In the genomic region with DNA sequence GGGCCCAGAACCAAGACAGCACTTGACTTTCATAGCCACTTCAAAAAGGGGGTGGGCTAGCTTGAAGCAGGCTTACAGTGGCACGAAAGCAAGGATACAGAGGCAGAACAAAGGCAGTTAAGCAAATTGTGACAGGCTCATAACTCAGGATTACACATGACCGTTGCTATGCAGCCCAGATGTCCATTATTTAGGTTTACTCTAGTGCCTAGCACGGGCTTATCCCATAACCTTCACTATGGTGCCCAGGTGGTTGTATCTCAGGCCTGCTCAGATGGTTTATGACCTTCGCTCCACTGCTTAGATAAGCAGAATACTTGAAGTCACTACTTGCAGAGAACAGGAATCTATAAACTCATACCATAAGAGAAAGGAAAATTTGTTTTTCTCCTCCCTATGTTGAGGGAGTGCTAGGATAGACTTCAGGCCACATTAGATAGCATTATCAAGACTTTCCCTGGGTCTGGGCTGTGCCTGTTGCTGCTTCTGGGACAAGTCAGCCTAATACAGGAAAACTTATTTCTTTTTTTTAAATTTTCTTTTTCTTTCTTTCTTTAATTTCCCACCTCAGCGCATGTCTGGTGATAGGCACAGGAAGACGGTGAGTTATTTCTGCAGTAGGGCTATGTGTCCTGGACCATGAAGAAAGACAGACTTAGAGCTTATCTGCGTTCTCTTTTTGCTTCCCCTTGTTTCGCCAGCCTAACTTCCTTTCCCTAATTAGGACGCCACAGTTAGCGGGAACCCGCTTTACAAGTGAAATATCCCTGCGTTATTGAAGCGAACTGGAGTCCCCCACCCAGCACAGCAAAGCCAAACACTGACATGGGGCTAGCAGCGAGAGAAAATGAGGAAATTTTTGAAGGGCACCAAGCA, we compare ENCODE assay signal across 19 cellular contexts. TPM values are rescaled to one million over a fixed set of nuclear protein-coding genes. Genes with fewer than 3 reads are reported as not detected.
A peak's percentile ranks its signal among the peaks of the same experiment; 100 is the strongest.
DNase-seq lines count a peak whose midpoint lies in the region; ATAC-seq, FAIRE-seq and TF ChIP-seq lines count a peak whose summit lies in the region.
"Had no signal": no experiment of that assay in that cellular context is flagged by ENCODE, and none has a peak within 500 bp of the region (broad histone marks: within the 10 kb centered on the region; RNA-seq: fewer than 3 reads in every experiment).

No MANE protein-coding gene starts in this region.

- DNase-seq in NCI-H1417 (lab: John Stamatoyannopoulos, UW) (peak in 2 of 3 experiments; percentile 68 to 91), NCI-H1417 treated with DMSO at 0.1 percent for 48 hours (lab: John Stamatoyannopoulos, UW) (no peak), NCI-H524 (lab: John Stamatoyannopoulos, UW) (peak; percentile 96 to 99), K562 (ENCODE audit: extremely low read depth in 1 of 4, low spot score in 3 of 4) (peak in 1 of 4 experiments; percentile 11), small intestine (peak; percentile 22), NCI-H2107 treated with DMSO at 0.1 percent for 48 hours (lab: John Stamatoyannopoulos, UW; ENCODE audit: unreplicated experiment) (no peak), kidney glomerular epithelial cell (lab: John Stamatoyannopoulos, UW) (no peak)
- DNase-seq: 8988T; foreskin keratinocyte; NCI-H1694; NK-92 treated with Interleukin-12 subunit alpha and Interleukin-12 subunit beta, amount 100 ng/mL, for 24 hours; RPMI8226 had no signal

- TF ChIP-seq RAD21 in K562 (CRISPR knock-in tag; conservative IDR thresholded peaks at IDR 0.05 in 1 of 2, IDR thresholded peaks at IDR 0.05 in 1 of 2): no peak

- no peaks in the 10 kb centered on the region for H3K9me1 ChIP-seq in K562 (ENCODE audit: control insufficient read depth, insufficient read depth, low read length)

- H3K4me1 ChIP-seq in K562 (replicated peaks in 1 of 2; ENCODE audit: control insufficient read depth in 2 of 2, insufficient read depth in 2 of 2, low read length in 2 of 2) (no peaks in the 10 kb centered on the region), small intestine (ENCODE audit: control insufficient read depth in 2 of 2, insufficient read depth in 1 of 2, low read depth in 1 of 2, low read length in 1 of 2) (no peaks in the 10 kb centered on the region)
- H3K4me1 ChIP-seq: foreskin keratinocyte had no signal

- FAIRE-seq in K562 (lab: Jason Lieb, UNC): no peak
- no peak for FAIRE-seq in small intestine (lab: Jason Lieb, UNC)

- intact Hi-C loops in K562 (cut with micrococcal nuclease): no loop called here

- CTCF ChIA-PET in K562 (lab: Yijun Ruan, JAX; ENCODE audit: low intra/inter-chr PET ratio): interaction anchor here (0.6 kb wide), 1 partner anchor 274 kb away, joined by 3 read pairs; no protein-coding TSS in a partner anchor

- peak overlapping the region; percentile 76 for H2AFZ ChIP-seq in K562 (ENCODE audit: low read depth, low read length)

- in situ Hi-C loops in K562 (cut with MboI): no loop called here

- no peaks in the 10 kb centered on the region for H3K9me3 ChIP-seq in K562 (replicated peaks; ENCODE audit: control insufficient read depth, insufficient read depth, low read depth, low read length)
- H3K9me3 ChIP-seq in small intestine (ENCODE audit: control insufficient read depth, low read depth): no peaks in the 10 kb centered on the region
- H3K9me3 ChIP-seq: neutrophil had no signal

- no TSS peak for BruUV-seq in K562 (replicated peaks; lab: Mats Ljungman, UMichigan)

- H3K27ac ChIP-seq in K562 (ENCODE audit: extremely low read depth, low read depth, low read length): no peak overlapping the region; the same call in 2 of the 3 replicates
- no peak overlapping the region for H3K27ac ChIP-seq in small intestine (ENCODE audit: low read depth in 1 of 2, low read length in 1 of 2)
- H3K27ac ChIP-seq: coronary artery, foreskin keratinocyte, neutrophil had no signal

- peak; percentile 69 for ATAC-seq in K562
- ATAC-seq in GM19397 (IDR thresholded peaks at IDR 0.05; ENCODE audit: unreplicated experiment): no peak
- ATAC-seq: foreskin keratinocyte; stimulated activated effector memory CD8-positive, alpha-beta T cell treated with anti-CD3 and anti-CD28 coated beads, Interleukin-12 subunit alpha, Interleukin-12 subunit beta, amount 100 ng/mL, for 72 hours had no signal

- peak overlapping the region; percentile 11; the same call in 1 of the 2 replicates for H3K4me2 ChIP-seq in K562 (ENCODE audit: insufficient read depth, low read length)

- TF ChIP-seq EP300 in K562 (IDR thresholded peaks at IDR 0.05; ENCODE audit: low read length): no peak

- no peak for TF ChIP-seq POLR2A in K562 (conservative IDR thresholded peaks at IDR 0.05)

- POLR2A ChIA-PET in K562 (lab: Yijun Ruan, JAX): interaction anchor here (0.7 kb wide), 1 partner anchor 1050 kb away, joined by 3 read pairs; no protein-coding TSS in a partner anchor

- H3K36me3 ChIP-seq in K562 (ENCODE audit: control insufficient read depth, insufficient read depth, low read length) (no peaks in the 10 kb centered on the region), small intestine (ENCODE audit: control insufficient read depth in 2 of 2, insufficient read depth in 2 of 2, low read length in 2 of 2) (no peaks in the 10 kb centered on the region)
- H3K36me3 ChIP-seq: neutrophil had no signal

- H3K9ac ChIP-seq in K562 (ENCODE audit: insufficient read depth in 1 of 2, low read depth in 2 of 2, low read length in 2 of 2): peak overlapping the region; percentile 9 to 10; a peak in 1 of 4 replicates

- 7% methylated on average over 14 of the region's 14 CpGs for WGBS in K562 (ENCODE audit: insufficient coverage, low coverage, missing lambda C conversion rate)
- WGBS in small intestine, 3 donors: 52 to 56% (median 54%) methylated on average over 14 of the region's 14 CpGs

- TF ChIP-seq CTCF in K562 (IDR thresholded peaks at IDR 0.05 in 2 of 3, conservative IDR thresholded peaks at IDR 0.05 in 1 of 3; ENCODE audit: insufficient read depth in 2 of 3, low read depth in 1 of 3, low read length in 3 of 3): no peak

- H3K4me3 ChIP-seq in K562 (no peak overlapping the region), small intestine (ENCODE audit: low read depth in 1 of 2, low read length in 2 of 2) (no peak overlapping the region)
- H3K4me3 ChIP-seq: coronary artery had no signal

- H3K27me3 ChIP-seq in K562 (ENCODE audit: control insufficient read depth in 2 of 2, insufficient read depth in 2 of 2, low read length in 2 of 2): no peaks in the 10 kb centered on the region
- H3K27me3 ChIP-seq in small intestine (ENCODE audit: control insufficient read depth in 2 of 2, insufficient read depth in 2 of 2, low read length in 2 of 2): no peaks in the 10 kb centered on the region
- H3K27me3 ChIP-seq: foreskin keratinocyte, neutrophil had no signal

- H3K79me2 ChIP-seq in K562 (ENCODE audit: control insufficient read depth, insufficient read depth, low read length): no peaks in the 10 kb centered on the region

- no peaks in the 10 kb centered on the region for H4K20me1 ChIP-seq in K562 (replicated peaks; ENCODE audit: control insufficient read depth, insufficient read depth, low read length)

RNA-seq across cellular contexts. Expression of gene OR6M1, which starts 8.8 kb away (rescaled TPM):
- total RNA-seq in K562 (2011; cell fraction: chromatin; rRNA removed; ENCODE audit: low replicate concordance): not detected in 2 replicates
- not detected in 2 replicates for total RNA-seq in K562 (2011; cell fraction: nucleolus; rRNA removed)
- not detected in 2 replicates for total RNA-seq in K562 (2011; cell fraction: nucleoplasm; rRNA removed)
- total RNA-seq in K562 (2014; rRNA removed) (not detected in 2 replicates), K562 (2014; rRNA removed; fragmentation: Illumina TruSeq; extraction: Trizol) (not detected in 2 replicates), K562 (2015; rRNA removed; fragmentation: Illumina TruSeq; extraction: Trizol) (not detected in 2 replicates), K562 (2021) (not detected in 2 replicates)
- polyA plus RNA-seq in K562 (2011; rRNA removed) (not detected in 2 replicates), K562 (2014; fragmentation: Illumina TruSeq; extraction: Trizol) (not detected in 2 replicates), K562 (2014; fragmentation: Nextera tagmentation; extraction: Ambion mirVana) (not detected), K562 (2014; rRNA removed) (not detected in 2 replicates), small intestine (not detected)
- polyA plus RNA-seq in K562 (2011; cell fraction: cytosol; rRNA removed): not detected in 2 replicates
- polyA plus RNA-seq in K562 (2011; cell fraction: nucleus; rRNA removed): not detected in 2 replicates
- not detected in 2 replicates for polyA plus RNA-seq in K562 (2012)
- not detected in 2 replicates for polyA minus RNA-seq in K562 (2011; rRNA and poly(A)+ RNA removed)
- polyA minus RNA-seq in K562 (2011; cell fraction: cytosol; rRNA and poly(A)+ RNA removed): not detected in 2 replicates
- polyA minus RNA-seq in K562 (2011; cell fraction: nucleus; rRNA and poly(A)+ RNA removed): not detected in 2 replicates
- total RNA-seq: foreskin keratinocyte, HT1080 had no signal
- polyA plus RNA-seq: BJ, foreskin keratinocyte, thymus had no signal

RNA-seq across cellular contexts. Expression of gene OR6X1, which starts 43.0 kb away (rescaled TPM):
- total RNA-seq in K562 (2011; cell fraction: chromatin; rRNA removed; ENCODE audit: low replicate concordance): not detected in 2 replicates
- not detected in 2 replicates for total RNA-seq in K562 (2011; cell fraction: nucleolus; rRNA removed)
- total RNA-seq in K562 (2011; cell fraction: nucleoplasm; rRNA removed): not detected in 2 replicates
- total RNA-seq in K562 (2014; rRNA removed) (not detected in 2 replicates), K562 (2014; rRNA removed; fragmentation: Illumina TruSeq; extraction: Trizol) (not detected in 2 replicates), K562 (2015; rRNA removed; fragmentation: Illumina TruSeq; extraction: Trizol) (not detected in 2 replicates), K562 (2021) (not detected in 2 replicates)
- polyA plus RNA-seq in K562 (2011; rRNA removed) (not detected in 2 replicates), K562 (2014; fragmentation: Illumina TruSeq; extraction: Trizol) (not detected in 2 replicates), K562 (2014; fragmentation: Nextera tagmentation; extraction: Ambion mirVana) (not detected), K562 (2014; rRNA removed) (not detected in 2 replicates), small intestine (not detected)
- not detected in 2 replicates for polyA plus RNA-seq in K562 (2011; cell fraction: cytosol; rRNA removed)
- polyA plus RNA-seq in K562 (2011; cell fraction: nucleus; rRNA removed): not detected in 2 replicates
- polyA plus RNA-seq in K562 (2012): not detected in 2 replicates
- polyA minus RNA-seq in K562 (2011; rRNA and poly(A)+ RNA removed): not detected in 2 replicates
- polyA minus RNA-seq in K562 (2011; cell fraction: cytosol; rRNA and poly(A)+ RNA removed): not detected in 2 replicates
- not detected in 2 replicates for polyA minus RNA-seq in K562 (2011; cell fraction: nucleus; rRNA and poly(A)+ RNA removed)
- total RNA-seq: foreskin keratinocyte, HT1080 had no signal
- polyA plus RNA-seq: BJ, foreskin keratinocyte, thymus had no signal

RNA-seq across cellular contexts. Expression of gene ZNF202, which starts 55.8 kb away (rescaled TPM):
- 32.9 and 33.2 TPM in 2 replicates for total RNA-seq in K562 (2011; cell fraction: chromatin; rRNA removed; ENCODE audit: low replicate concordance)
- total RNA-seq in K562 (2011; cell fraction: nucleolus; rRNA removed): 25.8 and 26.8 TPM in 2 replicates
- total RNA-seq in K562 (2011; cell fraction: nucleoplasm; rRNA removed): 25.2 and 28.8 TPM in 2 replicates
- total RNA-seq in K562 (2014; rRNA removed) (11.9 and 12.9 TPM in 2 replicates), K562 (2014; rRNA removed; fragmentation: Illumina TruSeq; extraction: Trizol) (14.4 and 15.3 TPM in 2 replicates), K562 (2015; rRNA removed; fragmentation: Illumina TruSeq; extraction: Trizol) (17.7 and 18.7 TPM in 2 replicates), K562 (2021) (12.7 and 16.5 TPM in 2 replicates)
- polyA plus RNA-seq in K562 (2011; rRNA removed) (9.6 and 15.2 TPM in 2 replicates), K562 (2014; fragmentation: Illumina TruSeq; extraction: Trizol) (11.6 and 12.2 TPM in 2 replicates), K562 (2014; fragmentation: Nextera tagmentation; extraction: Ambion mirVana) (1 to 10 TPM; 2.3 to 3.5 TPM), K562 (2014; rRNA removed) (12.7 and 16.4 TPM in 2 replicates), small intestine (1 to 10 TPM; 3.6 to 6.6 (median 4.6) TPM)
- 5.0 and 5.2 TPM in 2 replicates for polyA plus RNA-seq in K562 (2011; cell fraction: cytosol; rRNA removed)
- 27.6 and 40.5 TPM in 2 replicates for polyA plus RNA-seq in K562 (2011; cell fraction: nucleus; rRNA removed)
- 7.2 and 9.9 TPM in 2 replicates for polyA plus RNA-seq in K562 (2012)
- polyA minus RNA-seq in K562 (2011; rRNA and poly(A)+ RNA removed): 10.0 and 14.7 TPM in 2 replicates
- polyA minus RNA-seq in K562 (2011; cell fraction: cytosol; rRNA and poly(A)+ RNA removed): 3.2 and 4.3 TPM in 2 replicates
- polyA minus RNA-seq in K562 (2011; cell fraction: nucleus; rRNA and poly(A)+ RNA removed): 21.9 and 22.8 TPM in 2 replicates

Comparison
In these comparisons a context has a peak if more than half of its experiments do, and no peak if none do; other contexts are left out.
1. DNase-seq: peak in NCI-H1417 (2 of 3), NCI-H524 (2 of 2) and small intestine (single experiment); none in NCI-H1417 treated with DMSO at 0.1 percent for 48 hours (single experiment), NCI-H2107 treated with DMSO at 0.1 percent for 48 hours (single experiment) and kidney glomerular epithelial cell (single experiment).